16 cellular contexts compared by ENCODE assay signal in genomic region chr15:90866161-90866715, GRCh38. TPM values are rescaled to one million over a fixed set of nuclear protein-coding genes. Genes with fewer than 3 reads are reported as not detected.
DNase-seq lines count a peak whose midpoint lies in the region; ATAC-seq and TF ChIP-seq lines count a peak whose summit lies in the region.
"Had no signal": no experiment of that assay in that cellular context is flagged by ENCODE, and none has a peak within 500 bp of the region (broad histone marks: within the 10 kb centered on the region; RNA-seq: fewer than 3 reads in every experiment).

No MANE protein-coding gene starts in this region.

- DNase-seq in activated CD8-positive, alpha-beta T cell treated with anti-CD3 and anti-CD28 coated beads, Interleukin-2, amount 10 ng/mL, durations not matched to agents 7 days and 5 days: no peak
- no peak for DNase-seq in activated CD8-positive, alpha-beta T cell treated with anti-CD3 and anti-CD28 coated beads for 36 hours
- peak; percentile 90 for DNase-seq in NCI-H510A treated with DMSO at 0.1 percent for 48 hours (lab: John Stamatoyannopoulos, UW)
- no peak for DNase-seq in upper lobe of right lung
- DNase-seq in right atrium auricular region (ENCODE audit: low spot score): no peak
- no peak for DNase-seq in progenitor cell of endocrine pancreas (ENCODE audit: low spot score, unreplicated experiment)
- DNase-seq: activated naive CD8-positive, alpha-beta T cell treated with anti-CD3 and anti-CD28 coated beads, Interleukin-2, amount 50 U/mL, for 24 hours; effector CD4-positive, alpha-beta T cell; GF-D8; NCI-H1694 treated with DMSO at 0.1 percent for 48 hours; nephron progenitor cell; retina; SJCRH30 had no signal

- H3K4me1 ChIP-seq in upper lobe of right lung: peaks cover 31% of the 10 kb centered on the region
- peaks cover 0 to 43% of the 10 kb centered on the region in 2 donors for H3K4me1 ChIP-seq in right atrium auricular region

- H3K4me3 Mint-ChIP-seq in activated CD8-positive, alpha-beta T cell treated with anti-CD3 and anti-CD28 coated beads, Interleukin-2, amount 10 ng/mL, durations not matched to agents 7 days and 5 days: no peak overlapping the region
- H3K4me3 Mint-ChIP-seq in activated CD8-positive, alpha-beta T cell treated with anti-CD3 and anti-CD28 coated beads for 36 hours: no peak overlapping the region
- no peak overlapping the region for H3K4me3 Mint-ChIP-seq in dendritic cell treated with granulocyte-macrophage colony-stimulating factor and Interleukin-4, amounts not matched to agents 40 ng/mL and 50 ng/mL, for 4 days
- no peak overlapping the region for H3K4me3 Mint-ChIP-seq in progenitor cell of endocrine pancreas (ENCODE audit: low read depth)
- H3K4me3 Mint-ChIP-seq: activated naive CD8-positive, alpha-beta T cell treated with anti-CD3 and anti-CD28 coated beads, Interleukin-2, amount 50 U/mL, for 24 hours; nephron progenitor cell had no signal

- H3K9me3 Mint-ChIP-seq in activated CD8-positive, alpha-beta T cell treated with anti-CD3 and anti-CD28 coated beads, Interleukin-2, amount 10 ng/mL, durations not matched to agents 7 days and 5 days (ENCODE audit: insufficient read depth): no peaks in the 10 kb centered on the region
- no peaks in the 10 kb centered on the region for H3K9me3 Mint-ChIP-seq in activated CD8-positive, alpha-beta T cell treated with anti-CD3 and anti-CD28 coated beads for 36 hours
- H3K9me3 Mint-ChIP-seq in dendritic cell treated with granulocyte-macrophage colony-stimulating factor and Interleukin-4, amounts not matched to agents 40 ng/mL and 50 ng/mL, for 4 days: no peaks in the 10 kb centered on the region
- H3K9me3 Mint-ChIP-seq in progenitor cell of endocrine pancreas (ENCODE audit: low read depth): no peaks in the 10 kb centered on the region
- H3K9me3 Mint-ChIP-seq: activated naive CD8-positive, alpha-beta T cell treated with anti-CD3 and anti-CD28 coated beads, Interleukin-2, amount 50 U/mL, for 24 hours; nephron progenitor cell had no signal

- H3K36me3 ChIP-seq in upper lobe of right lung (no peaks in the 10 kb centered on the region), right atrium auricular region (no peaks in the 10 kb centered on the region)
- H3K36me3 ChIP-seq: cardiac muscle cell, SJCRH30 had no signal

- peak overlapping the region; percentile 23 for H3K27ac Mint-ChIP-seq in activated CD8-positive, alpha-beta T cell treated with anti-CD3 and anti-CD28 coated beads, Interleukin-2, amount 10 ng/mL, durations not matched to agents 7 days and 5 days
- H3K27ac Mint-ChIP-seq in activated CD8-positive, alpha-beta T cell treated with anti-CD3 and anti-CD28 coated beads for 36 hours: no peak overlapping the region
- peak overlapping the region; percentile 66 for H3K27ac Mint-ChIP-seq in dendritic cell treated with granulocyte-macrophage colony-stimulating factor and Interleukin-4, amounts not matched to agents 40 ng/mL and 50 ng/mL, for 4 days
- no peak overlapping the region for H3K27ac Mint-ChIP-seq in progenitor cell of endocrine pancreas
- H3K27ac Mint-ChIP-seq: activated naive CD8-positive, alpha-beta T cell treated with anti-CD3 and anti-CD28 coated beads, Interleukin-2, amount 50 U/mL, for 24 hours; nephron progenitor cell had no signal

- H3K9me3 ChIP-seq in upper lobe of right lung (no peaks in the 10 kb centered on the region), right atrium auricular region (no peaks in the 10 kb centered on the region)
- H3K9me3 ChIP-seq: SJCRH30 had no signal

- POLR2A ChIA-PET in activated CD8-positive, alpha-beta T cell treated with anti-CD3 and anti-CD28 coated beads, Interleukin-2, amount 10 ng/mL, durations not matched to agents 7 days and 5 days (lab: Charles Lee): no interaction called here
- POLR2A ChIA-PET in activated CD8-positive, alpha-beta T cell treated with anti-CD3 and anti-CD28 coated beads for 36 hours (lab: Charles Lee): no interaction called here

- intact Hi-C loops in activated CD8-positive, alpha-beta T cell treated with anti-CD3 and anti-CD28 coated beads for 36 hours (cut with micrococcal nuclease): no loop called here
- intact Hi-C loops in dendritic cell treated with granulocyte-macrophage colony-stimulating factor and Interleukin-4, amounts not matched to agents 40 ng/mL and 50 ng/mL, for 4 days (cut with micrococcal nuclease): no loop called here
- intact Hi-C loops in upper lobe of right lung (cut with DNase I): no loop called here

- no peak for ATAC-seq in activated CD8-positive, alpha-beta T cell treated with anti-CD3 and anti-CD28 coated beads, Interleukin-2, amount 10 ng/mL, durations not matched to agents 7 days and 5 days
- no peak for ATAC-seq in activated CD8-positive, alpha-beta T cell treated with anti-CD3 and anti-CD28 coated beads for 36 hours
- ATAC-seq in upper lobe of right lung (peak; percentile 17), HG02970 (IDR thresholded peaks at IDR 0.05; ENCODE audit: low FRiP score, unreplicated experiment) (no peak)
- ATAC-seq: activated naive CD8-positive, alpha-beta T cell treated with anti-CD3 and anti-CD28 coated beads, Interleukin-2, amount 50 U/mL, for 24 hours had no signal

- no peak for TF ChIP-seq CTCF in activated CD8-positive, alpha-beta T cell treated with anti-CD3 and anti-CD28 coated beads for 36 hours (IDR thresholded peaks at IDR 0.05)
- no peak for TF ChIP-seq CTCF in upper lobe of right lung (IDR thresholded peaks at IDR 0.05)
- no peak for TF ChIP-seq CTCF in right atrium auricular region (IDR thresholded peaks at IDR 0.05)
- no peak for TF ChIP-seq CTCF in progenitor cell of endocrine pancreas (IDR thresholded peaks at IDR 0.05; ENCODE audit: unreplicated experiment)

- H3K27me3 ChIP-seq in upper lobe of right lung (no peaks in the 10 kb centered on the region), right atrium auricular region (no peaks in the 10 kb centered on the region)
- H3K27me3 ChIP-seq: cardiac muscle cell, SJCRH30 had no signal

- peak overlapping the region; percentile 43 for H3K27ac ChIP-seq in upper lobe of right lung
- H3K27ac ChIP-seq in right atrium auricular region: no peak overlapping the region
- H3K27ac ChIP-seq: cardiac muscle cell, SJCRH30 had no signal

- H3K4me3 ChIP-seq in upper lobe of right lung (no peak overlapping the region), right atrium auricular region (no peak overlapping the region)
- H3K4me3 ChIP-seq: cardiac muscle cell, SJCRH30 had no signal

- CTCF ChIA-PET in activated CD8-positive, alpha-beta T cell treated with anti-CD3 and anti-CD28 coated beads, Interleukin-2, amount 10 ng/mL, durations not matched to agents 7 days and 5 days (lab: Charles Lee): no interaction called here
- CTCF ChIA-PET in activated CD8-positive, alpha-beta T cell treated with anti-CD3 and anti-CD28 coated beads for 36 hours (lab: Charles Lee): no interaction called here

- H3K27me3 Mint-ChIP-seq in activated CD8-positive, alpha-beta T cell treated with anti-CD3 and anti-CD28 coated beads, Interleukin-2, amount 10 ng/mL, durations not matched to agents 7 days and 5 days (ENCODE audit: low read depth): no peaks in the 10 kb centered on the region
- H3K27me3 Mint-ChIP-seq in activated CD8-positive, alpha-beta T cell treated with anti-CD3 and anti-CD28 coated beads for 36 hours: peaks cover 1% of the 10 kb centered on the region
- no peaks in the 10 kb centered on the region for H3K27me3 Mint-ChIP-seq in dendritic cell treated with granulocyte-macrophage colony-stimulating factor and Interleukin-4, amounts not matched to agents 40 ng/mL and 50 ng/mL, for 4 days
- peaks cover 7% of the 10 kb centered on the region for H3K27me3 Mint-ChIP-seq in progenitor cell of endocrine pancreas
- H3K27me3 Mint-ChIP-seq: activated naive CD8-positive, alpha-beta T cell treated with anti-CD3 and anti-CD28 coated beads, Interleukin-2, amount 50 U/mL, for 24 hours had no signal

- H3K4me1 Mint-ChIP-seq in activated CD8-positive, alpha-beta T cell treated with anti-CD3 and anti-CD28 coated beads, Interleukin-2, amount 10 ng/mL, durations not matched to agents 7 days and 5 days (ENCODE audit: low read depth): peaks cover 38% of the 10 kb centered on the region
- H3K4me1 Mint-ChIP-seq in activated CD8-positive, alpha-beta T cell treated with anti-CD3 and anti-CD28 coated beads for 36 hours (ENCODE audit: low read depth): peaks cover 37% of the 10 kb centered on the region
- peaks cover 75% of the 10 kb centered on the region for H3K4me1 Mint-ChIP-seq in dendritic cell treated with granulocyte-macrophage colony-stimulating factor and Interleukin-4, amounts not matched to agents 40 ng/mL and 50 ng/mL, for 4 days (ENCODE audit: low read depth)
- peaks cover 46% of the 10 kb centered on the region for H3K4me1 Mint-ChIP-seq in progenitor cell of endocrine pancreas (ENCODE audit: low read depth)

- peaks cover 4% of the 10 kb centered on the region for H3K36me3 Mint-ChIP-seq in activated CD8-positive, alpha-beta T cell treated with anti-CD3 and anti-CD28 coated beads, Interleukin-2, amount 10 ng/mL, durations not matched to agents 7 days and 5 days (ENCODE audit: low read depth)
- peaks cover 4% of the 10 kb centered on the region for H3K36me3 Mint-ChIP-seq in activated CD8-positive, alpha-beta T cell treated with anti-CD3 and anti-CD28 coated beads for 36 hours (ENCODE audit: low read depth)
- H3K36me3 Mint-ChIP-seq in dendritic cell treated with granulocyte-macrophage colony-stimulating factor and Interleukin-4, amounts not matched to agents 40 ng/mL and 50 ng/mL, for 4 days (ENCODE audit: low read depth): peaks cover 25% of the 10 kb centered on the region
- no peaks in the 10 kb centered on the region for H3K36me3 Mint-ChIP-seq in progenitor cell of endocrine pancreas (ENCODE audit: insufficient read depth)

RNA-seq across cellular contexts. Expression of gene FURIN, which starts 2.1 kb away (rescaled TPM):
- total RNA-seq in activated CD8-positive, alpha-beta T cell treated with anti-CD3 and anti-CD28 coated beads, Interleukin-2, amount 10 ng/mL, durations not matched to agents 7 days and 5 days: 10 to 100 TPM; 86.0 to 86.5 TPM
- 100 to 1,000 TPM; 111 to 117 TPM for total RNA-seq in activated CD8-positive, alpha-beta T cell treated with anti-CD3 and anti-CD28 coated beads for 36 hours
- total RNA-seq in upper lobe of right lung (104 TPM), right atrium auricular region (10 to 100 TPM; 57.1 to 82.8 TPM), progenitor cell of endocrine pancreas (64.1 and 64.8 TPM in 2 replicates)

RNA-seq across cellular contexts. Expression of gene FES, which starts 18.1 kb away (rescaled TPM):
- 10 to 100 TPM; 10.5 to 11.1 TPM for total RNA-seq in activated CD8-positive, alpha-beta T cell treated with anti-CD3 and anti-CD28 coated beads, Interleukin-2, amount 10 ng/mL, durations not matched to agents 7 days and 5 days
- 1 to 10 TPM; 4.1 to 4.6 TPM for total RNA-seq in activated CD8-positive, alpha-beta T cell treated with anti-CD3 and anti-CD28 coated beads for 36 hours
- total RNA-seq in upper lobe of right lung (48.0 TPM), right atrium auricular region (10 to 100 TPM in 1 of 2 donors, 1 to 10 TPM in 1; 9.3 to 14.9 TPM), progenitor cell of endocrine pancreas (13.8 and 16.2 TPM in 2 replicates)

RNA-seq across cellular contexts. Expression of gene MAN2A2, which starts 36.9 kb away (rescaled TPM):
- total RNA-seq in activated CD8-positive, alpha-beta T cell treated with anti-CD3 and anti-CD28 coated beads, Interleukin-2, amount 10 ng/mL, durations not matched to agents 7 days and 5 days: 10 to 100 TPM; 82.7 to 97.7 TPM
- 10 to 100 TPM; 85.0 to 87.7 TPM for total RNA-seq in activated CD8-positive, alpha-beta T cell treated with anti-CD3 and anti-CD28 coated beads for 36 hours
- total RNA-seq in upper lobe of right lung (94.0 TPM), right atrium auricular region (10 to 100 TPM; 41.7 to 42.3 TPM), progenitor cell of endocrine pancreas (111 and 117 TPM in 2 replicates)

Comparison
In these comparisons a context has a peak if more than half of its experiments do, and no peak if none do; other contexts are left out.
1. H3K27ac Mint-ChIP-seq: peak in activated CD8-positive, alpha-beta T cell treated with anti-CD3 and anti-CD28 coated beads, Interleukin-2, amount 10 ng/mL, durations not matched to agents 7 days and 5 days (single experiment) and dendritic cell treated with granulocyte-macrophage colony-stimulating factor and Interleukin-4, amounts not matched to agents 40 ng/mL and 50 ng/mL, for 4 days (single experiment); none in activated CD8-positive, alpha-beta T cell treated with anti-CD3 and anti-CD28 coated beads for 36 hours (single experiment) and progenitor cell of endocrine pancreas (single experiment).